Comparison of ENCODE assay signal across 9 cellular contexts in the genomic region with DNA sequence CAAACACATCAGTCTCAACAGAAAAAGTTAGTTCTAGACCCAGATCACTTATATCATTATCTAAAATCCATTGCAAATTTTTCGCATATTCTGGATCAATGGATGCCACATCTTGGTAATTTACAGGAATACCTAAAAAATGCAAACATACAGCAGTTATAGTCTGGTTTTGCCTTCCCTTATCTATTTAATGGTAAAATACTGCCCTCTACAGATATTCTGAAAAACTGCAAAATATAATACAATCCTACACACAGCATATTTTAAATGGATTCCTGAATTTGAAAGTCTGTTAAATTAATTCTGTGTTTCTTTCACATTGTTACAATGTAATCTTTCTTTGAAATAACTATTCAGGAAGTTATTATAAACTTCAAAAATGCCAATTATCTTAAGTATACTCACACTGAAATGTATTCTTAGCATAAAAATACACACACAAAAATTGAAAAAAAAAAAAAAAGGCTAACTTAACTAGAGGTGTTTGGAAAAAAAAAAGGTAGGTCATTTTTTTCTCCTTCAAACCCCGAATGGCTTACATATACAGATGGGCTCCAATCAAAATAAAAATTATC.
DNase-seq lines count a peak whose midpoint lies in the region; ATAC-seq lines count a peak whose summit lies in the region.
"Had no signal": no experiment of that assay in that cellular context is flagged by ENCODE, and none has a peak within 500 bp of the region (broad histone marks: within the 10 kb centered on the region; RNA-seq: fewer than 3 reads in every experiment).

No MANE protein-coding gene starts in this region.

- DNase-seq in DMS79 treated with DMSO at 0.1 percent for 48 hours (lab: John Stamatoyannopoulos, UW), result peak; percentile 36
- no peak for DNase-seq in DMS79 (lab: John Stamatoyannopoulos, UW)
- DNase-seq in SK-N-MC (ENCODE audit: low read depth, low spot score), result peak; percentile 53
- DNase-seq in fibroblast of the conjunctiva (ENCODE audit: low read depth), result peak; percentile 26
- DNase-seq in stimulated activated naive B cell treated with anti-CD40 and anti-IgM and Interleukin-4, amounts not matched to agents 10 μg/mL and 1 μg/mL and 100 μg/mL, for 72 hours, result no peak

- no peaks in the 10 kb centered on the region for H3K4me1 Mint-ChIP-seq in stimulated activated naive B cell treated with anti-CD40 and anti-IgM and Interleukin-4, amounts not matched to agents 10 μg/mL and 1 μg/mL and 100 μg/mL, for 72 hours
- H3K4me1 Mint-ChIP-seq in stimulated activated memory B cell treated with anti-CD40 and anti-IgM and Interleukin-4, amounts not matched to agents 10 μg/mL and 1 μg/mL and 100 μg/mL, for 72 hours, result no peaks in the 10 kb centered on the region

- H3K27ac ChIP-seq in SK-N-MC, result peak overlapping the region; percentile 43; the same call in 1 of the 2 replicates
- H3K27ac ChIP-seq: BLaER1 had no signal

- no peak overlapping the region for H3K4me3 ChIP-seq in SK-N-MC
- H3K4me3 ChIP-seq: BLaER1 had no signal

- H3K9me3 ChIP-seq in SK-N-MC (ENCODE audit: low read depth, low read length), result no peaks in the 10 kb centered on the region
- H3K9me3 ChIP-seq: BLaER1 had no signal

- H3K36me3 ChIP-seq in SK-N-MC (ENCODE audit: insufficient read depth, low read length), result peaks cover 11% of the 10 kb centered on the region

- H3K36me3 Mint-ChIP-seq in stimulated activated naive B cell treated with anti-CD40 and anti-IgM and Interleukin-4, amounts not matched to agents 10 μg/mL and 1 μg/mL and 100 μg/mL, for 72 hours, result peaks cover 2 to 10% of the 10 kb centered on the region in 2 donors
- peaks cover 6% of the 10 kb centered on the region for H3K36me3 Mint-ChIP-seq in stimulated activated memory B cell treated with anti-CD40 and anti-IgM and Interleukin-4, amounts not matched to agents 10 μg/mL and 1 μg/mL and 100 μg/mL, for 72 hours

- H3K4me3 Mint-ChIP-seq in stimulated activated naive B cell treated with anti-CD40 and anti-IgM and Interleukin-4, amounts not matched to agents 10 μg/mL and 1 μg/mL and 100 μg/mL, for 72 hours, result no peak overlapping the region
- H3K4me3 Mint-ChIP-seq in stimulated activated memory B cell treated with anti-CD40 and anti-IgM and Interleukin-4, amounts not matched to agents 10 μg/mL and 1 μg/mL and 100 μg/mL, for 72 hours, result no peak overlapping the region

- no peaks in the 10 kb centered on the region for H3K9me3 Mint-ChIP-seq in stimulated activated naive B cell treated with anti-CD40 and anti-IgM and Interleukin-4, amounts not matched to agents 10 μg/mL and 1 μg/mL and 100 μg/mL, for 72 hours
- no peaks in the 10 kb centered on the region for H3K9me3 Mint-ChIP-seq in stimulated activated memory B cell treated with anti-CD40 and anti-IgM and Interleukin-4, amounts not matched to agents 10 μg/mL and 1 μg/mL and 100 μg/mL, for 72 hours

- peak; percentile 87 for ATAC-seq in GM19438 (IDR thresholded peaks at IDR 0.05; ENCODE audit: low read depth, unreplicated experiment)
- ATAC-seq in HG03558 (IDR thresholded peaks at IDR 0.05; ENCODE audit: extremely low read depth, unreplicated experiment), result peak; percentile 66
- peak; percentile 61 for ATAC-seq in stimulated activated naive B cell treated with anti-CD40 and anti-IgM and Interleukin-4, amounts not matched to agents 10 μg/mL and 1 μg/mL and 100 μg/mL, for 72 hours (replicated peaks)
- no peak for ATAC-seq in stimulated activated memory B cell treated with anti-CD40 and anti-IgM and Interleukin-4, amounts not matched to agents 10 μg/mL and 1 μg/mL and 100 μg/mL, for 72 hours

- no peaks in the 10 kb centered on the region for H3K27me3 Mint-ChIP-seq in stimulated activated naive B cell treated with anti-CD40 and anti-IgM and Interleukin-4, amounts not matched to agents 10 μg/mL and 1 μg/mL and 100 μg/mL, for 72 hours
- no peaks in the 10 kb centered on the region for H3K27me3 Mint-ChIP-seq in stimulated activated memory B cell treated with anti-CD40 and anti-IgM and Interleukin-4, amounts not matched to agents 10 μg/mL and 1 μg/mL and 100 μg/mL, for 72 hours

- no peak overlapping the region for H3K9ac ChIP-seq in SK-N-MC (ENCODE audit: insufficient read length)
- H3K9ac ChIP-seq: BLaER1 had no signal

- no peak overlapping the region for H3K27ac Mint-ChIP-seq in stimulated activated naive B cell treated with anti-CD40 and anti-IgM and Interleukin-4, amounts not matched to agents 10 μg/mL and 1 μg/mL and 100 μg/mL, for 72 hours
- no peak overlapping the region for H3K27ac Mint-ChIP-seq in stimulated activated memory B cell treated with anti-CD40 and anti-IgM and Interleukin-4, amounts not matched to agents 10 μg/mL and 1 μg/mL and 100 μg/mL, for 72 hours

Comparison
In these comparisons a context has a peak if more than half of its experiments do, and no peak if none do; other contexts are left out.
1. DNase-seq: peak in DMS79 treated with DMSO at 0.1 percent for 48 hours (single experiment), SK-N-MC (single experiment) and fibroblast of the conjunctiva (single experiment); none in DMS79 (single experiment) and stimulated activated naive B cell treated with anti-CD40 and anti-IgM and Interleukin-4, amounts not matched to agents 10 μg/mL and 1 μg/mL and 100 μg/mL, for 72 hours (single experiment).